29 cellular contexts compared by ENCODE assay signal in genomic region chr1:168394858-168395257, GRCh38.
"Had no signal": no experiment of that assay in that cellular context is flagged by ENCODE, and none has a peak within 500 bp of the region (broad histone marks: within the 10 kb centered on the region; RNA-seq: fewer than 3 reads in every experiment).

No MANE protein-coding gene starts in this region.

- H3K4me3 Mint-ChIP-seq: stimulated activated effector memory CD8-positive, alpha-beta T cell treated with anti-CD3 and anti-CD28 coated beads, Interleukin-12 subunit alpha, Interleukin-12 subunit beta, amount 100 ng/mL, for 72 hours; stimulated activated memory B cell treated with anti-CD40 and anti-IgM and Interleukin-4, amounts not matched to agents 10 μg/mL and 1 μg/mL and 100 μg/mL, for 72 hours; stimulated activated naive B cell treated with anti-CD40 and anti-IgM and Interleukin-4, amounts not matched to agents 10 μg/mL and 1 μg/mL and 100 μg/mL, for 72 hours; stimulated activated naive CD8-positive, alpha-beta T cell treated with anti-CD3 and anti-CD28 coated beads, Interleukin-15, amount 100 ng/mL, for 72 hours; stimulated activated naive CD8-positive, alpha-beta T cell treated with anti-CD3 and anti-CD28 coated beads, Interleukin-15, Interleukin-2, amounts not matched to agents 100 ng/mL and 50 ng/mL, for 24 hours; type B pancreatic cell had no signal

- H3K4me3 ChIP-seq: stomach, suprapubic skin, testis, thoracic aorta, thyroid gland, tibial artery, tibial nerve, transverse colon, upper lobe of left lung, upper lobe of right lung, uterus, vagina had no signal

- DNase-seq: stimulated activated CD4-positive, alpha-beta T cell treated with anti-CD3 and anti-CD28 coated beads, Interleukin-2, amount 100 ng/mL, for 48 hours; stimulated activated CD4-positive, alpha-beta T cell treated with anti-CD3 and anti-CD28 coated beads, Interleukin-4, amount 100 ng/mL, for 1 hour; stimulated activated CD4-positive, alpha-beta T cell treated with anti-CD3 and anti-CD28 coated beads, Interleukin-4, amount 100 ng/mL, for 24 hours; stimulated activated CD4-positive, alpha-beta T cell treated with anti-CD3 and anti-CD28 coated beads, Interleukin-4, amount 100 ng/mL, for 4 hours; stimulated activated CD8-positive, alpha-beta memory T cell treated with anti-CD3 and anti-CD28 coated beads, Interleukin-4, amount 100 ng/mL, for 48 hours; stimulated activated naive B cell treated with anti-CD40 and anti-IgM and Interleukin-4, amounts not matched to agents 10 μg/mL and 1 μg/mL and 100 μg/mL, for 72 hours; stimulated activated naive CD4-positive, alpha-beta T cell; stimulated activated naive CD4-positive, alpha-beta T cell treated with Interleukin-2 at 50 U/mL for 16 hours; stimulated activated naive CD8-positive, alpha-beta T cell treated with anti-CD3 and anti-CD28 coated beads, Interleukin-15, amount 100 ng/mL, for 72 hours; stimulated activated naive CD8-positive, alpha-beta T cell treated with anti-CD3 and anti-CD28 coated beads, Interleukin-15, Interleukin-2, amounts not matched to agents 100 U/mL and 50 U/mL, for 24 hours; stomach; substantia nigra; testis; thyroid gland; tibial artery; transverse colon; trophoblast cell; upper lobe of left lung; upper lobe of right lung; uterus had no signal

- H3K27ac Mint-ChIP-seq: stimulated activated effector memory CD8-positive, alpha-beta T cell treated with anti-CD3 and anti-CD28 coated beads, Interleukin-12 subunit alpha, Interleukin-12 subunit beta, amount 100 ng/mL, for 72 hours; stimulated activated memory B cell treated with anti-CD40 and anti-IgM and Interleukin-4, amounts not matched to agents 10 μg/mL and 1 μg/mL and 100 μg/mL, for 72 hours; stimulated activated naive B cell treated with anti-CD40 and anti-IgM and Interleukin-4, amounts not matched to agents 10 μg/mL and 1 μg/mL and 100 μg/mL, for 72 hours; stimulated activated naive CD8-positive, alpha-beta T cell treated with anti-CD3 and anti-CD28 coated beads, Interleukin-15, amount 100 ng/mL, for 72 hours; stimulated activated naive CD8-positive, alpha-beta T cell treated with anti-CD3 and anti-CD28 coated beads, Interleukin-15, Interleukin-2, amounts not matched to agents 100 ng/mL and 50 ng/mL, for 24 hours; type B pancreatic cell had no signal

- H3K9me3 ChIP-seq: stomach, suprapubic skin, testis, thoracic aorta, thyroid gland, tibial artery, tibial nerve, transverse colon, upper lobe of left lung, upper lobe of right lung, uterus, vagina had no signal

- H3K36me3 ChIP-seq: stomach, suprapubic skin, thoracic aorta, thyroid gland, tibial artery, tibial nerve, transverse colon, upper lobe of left lung, upper lobe of right lung, uterus, vagina had no signal

- H3K27me3 ChIP-seq: stomach, suprapubic skin, testis, thyroid gland, tibial artery, tibial nerve, transverse colon, upper lobe of left lung, upper lobe of right lung, uterus, vagina had no signal

- H3K4me1 ChIP-seq: thyroid gland, transverse colon, upper lobe of left lung had no signal

- ATAC-seq: stimulated activated effector memory CD8-positive, alpha-beta T cell treated with anti-CD3 and anti-CD28 coated beads, Interleukin-12 subunit alpha, Interleukin-12 subunit beta, amount 100 ng/mL, for 72 hours; stimulated activated memory B cell treated with anti-CD40 and anti-IgM and Interleukin-4, amounts not matched to agents 10 μg/mL and 1 μg/mL and 100 μg/mL, for 72 hours; stimulated activated naive B cell treated with anti-CD40 and anti-IgM and Interleukin-4, amounts not matched to agents 10 μg/mL and 1 μg/mL and 100 μg/mL, for 72 hours; stimulated activated naive CD8-positive, alpha-beta T cell treated with anti-CD3 and anti-CD28 coated beads, Interleukin-15, amount 100 ng/mL, for 72 hours; stimulated activated naive CD8-positive, alpha-beta T cell treated with anti-CD3 and anti-CD28 coated beads, Interleukin-15, Interleukin-2, amounts not matched to agents 100 U/mL and 50 U/mL, for 24 hours; upper lobe of right lung had no signal

- FAIRE-seq: urothelium cell line had no signal

- H3K4me1 Mint-ChIP-seq: stimulated activated memory B cell treated with anti-CD40 and anti-IgM and Interleukin-4, amounts not matched to agents 10 μg/mL and 1 μg/mL and 100 μg/mL, for 72 hours had no signal

- H3K36me3 Mint-ChIP-seq: stimulated activated effector memory CD8-positive, alpha-beta T cell treated with anti-CD3 and anti-CD28 coated beads, Interleukin-12 subunit alpha, Interleukin-12 subunit beta, amount 100 ng/mL, for 72 hours; stimulated activated memory B cell treated with anti-CD40 and anti-IgM and Interleukin-4, amounts not matched to agents 10 μg/mL and 1 μg/mL and 100 μg/mL, for 72 hours; stimulated activated naive B cell treated with anti-CD40 and anti-IgM and Interleukin-4, amounts not matched to agents 10 μg/mL and 1 μg/mL and 100 μg/mL, for 72 hours; type B pancreatic cell had no signal

- H3K9me3 Mint-ChIP-seq: stimulated activated effector memory CD8-positive, alpha-beta T cell treated with anti-CD3 and anti-CD28 coated beads, Interleukin-12 subunit alpha, Interleukin-12 subunit beta, amount 100 ng/mL, for 72 hours; stimulated activated memory B cell treated with anti-CD40 and anti-IgM and Interleukin-4, amounts not matched to agents 10 μg/mL and 1 μg/mL and 100 μg/mL, for 72 hours; stimulated activated naive B cell treated with anti-CD40 and anti-IgM and Interleukin-4, amounts not matched to agents 10 μg/mL and 1 μg/mL and 100 μg/mL, for 72 hours; stimulated activated naive CD8-positive, alpha-beta T cell treated with anti-CD3 and anti-CD28 coated beads, Interleukin-15, amount 100 ng/mL, for 72 hours; stimulated activated naive CD8-positive, alpha-beta T cell treated with anti-CD3 and anti-CD28 coated beads, Interleukin-15, Interleukin-2, amounts not matched to agents 100 ng/mL and 50 ng/mL, for 24 hours; type B pancreatic cell had no signal

- H3K27ac ChIP-seq: stomach, suprapubic skin, testis, thoracic aorta, thyroid gland, tibial artery, tibial nerve, transverse colon, upper lobe of left lung, upper lobe of right lung, uterus, vagina had no signal
